8 cellular contexts compared by ENCODE assay signal in the genomic region with DNA sequence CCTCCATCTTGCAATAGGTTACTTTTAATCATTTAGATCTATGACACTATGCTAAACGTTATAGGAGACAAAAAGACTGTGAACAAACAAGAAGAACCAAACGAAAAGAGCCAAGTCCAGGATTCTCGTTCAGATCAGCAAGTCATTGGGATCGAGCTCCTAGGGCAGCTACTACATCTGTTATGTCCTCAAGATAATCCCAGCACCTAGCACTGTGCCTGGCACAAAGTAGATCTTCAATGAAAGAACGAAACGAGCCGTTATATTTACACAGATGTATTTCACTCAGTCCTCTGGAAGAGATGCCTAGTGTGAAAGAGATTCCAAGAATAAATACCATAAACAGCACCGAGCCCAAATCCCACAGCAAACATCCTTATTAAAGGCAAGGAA. TPM values are rescaled to one million over a fixed set of nuclear protein-coding genes. Genes with fewer than 3 reads are reported as not detected.
DNase-seq lines count a peak whose midpoint lies in the region; ATAC-seq and TF ChIP-seq lines count a peak whose summit lies in the region.

No MANE protein-coding gene starts in this region.

- H3K27me3 Mint-ChIP-seq in endothelial cell (ENCODE audit: unreplicated experiment) = peaks cover 11% of the 10 kb centered on the region

- H3K27me3 ChIP-seq in NT2/D1 (ENCODE audit: insufficient read depth, insufficient read length) = no peaks in the 10 kb centered on the region
- no peaks in the 10 kb centered on the region for H3K27me3 ChIP-seq in neuron (ENCODE audit: insufficient read depth, low read length)

- peaks cover 44% of the 10 kb centered on the region for H3K4me1 Mint-ChIP-seq in endothelial cell (ENCODE audit: unreplicated experiment)

- H3K4me3 ChIP-seq in NT2/D1 (ENCODE audit: insufficient read length, low read depth) = peak overlapping the region; percentile 78
- peak overlapping the region; percentile 80 for H3K4me3 ChIP-seq in neuron (ENCODE audit: low read length)

- DNase-seq in NT2/D1 (ENCODE audit: low read depth, low spot score) (no peak), endothelial cell (ENCODE audit: low spot score) (no peak), NOMO-1 treated with DMSO at 0.1 percent for 48 hours (lab: John Stamatoyannopoulos, UW; ENCODE audit: unreplicated experiment) (no peak), OCI-M2 (lab: John Stamatoyannopoulos, UW; ENCODE audit: unreplicated experiment) (no peak), DMS153 treated with DMSO at 0.1 percent for 48 hours (lab: John Stamatoyannopoulos, UW; ENCODE audit: unreplicated experiment) (no peak)
- no peak for DNase-seq in activated CD4-positive, alpha-beta T cell treated with anti-CD3 and anti-CD28 coated beads for 1 hour

- peak overlapping the region; percentile 99 for H3K27ac Mint-ChIP-seq in endothelial cell (ENCODE audit: unreplicated experiment)

- peak overlapping the region; percentile 93 for H2AFZ ChIP-seq in neuron (ENCODE audit: low read depth, low read length)

- peak overlapping the region; percentile 97 for H3K4me3 Mint-ChIP-seq in endothelial cell (ENCODE audit: unreplicated experiment)

- no peaks in the 10 kb centered on the region for H3K9me3 Mint-ChIP-seq in endothelial cell (ENCODE audit: unreplicated experiment)

- H3K4me1 ChIP-seq in NT2/D1 (ENCODE audit: insufficient read depth, insufficient read length) (no peaks in the 10 kb centered on the region), neuron (ENCODE audit: insufficient read depth, low read length) (peaks cover 28% of the 10 kb centered on the region)

- peaks cover 32% of the 10 kb centered on the region for H3K36me3 Mint-ChIP-seq in endothelial cell (ENCODE audit: low read depth, unreplicated experiment)

- ATAC-seq in GM19455 (IDR thresholded peaks at IDR 0.05; ENCODE audit: unreplicated experiment) = peak; percentile 5

- H3K9ac ChIP-seq in NT2/D1 (ENCODE audit: insufficient read length, low read depth) = peak overlapping the region; percentile 61

- TF ChIP-seq CTCF in endothelial cell (IDR thresholded peaks at IDR 0.05; ENCODE audit: unreplicated experiment) = no peak

- peaks cover 32% of the 10 kb centered on the region for H3K36me3 ChIP-seq in NT2/D1 (ENCODE audit: insufficient read depth, insufficient read length, low read length)
- peaks cover 18% of the 10 kb centered on the region for H3K36me3 ChIP-seq in neuron (ENCODE audit: insufficient read depth, low read length)

- H3K9me3 ChIP-seq in NT2/D1 (ENCODE audit: insufficient read depth, low read length) (peaks cover 15% of the 10 kb centered on the region; the same call in 1 of the 2 replicates), neuron (ENCODE audit: low read length) (peaks cover 2% of the 10 kb centered on the region)

RNA-seq across cellular contexts. Expression of a gene that starts 0.5 kb away (rescaled TPM):
- total RNA-seq in endothelial cell (ENCODE audit: unreplicated experiment) = 15.2 TPM

RNA-seq across cellular contexts. Expression of a gene that starts 0.7 kb away (rescaled TPM):
- 34.9 TPM for total RNA-seq in endothelial cell (ENCODE audit: unreplicated experiment)
